ENCODE assay signal across 1 cellular context in the genomic region with DNA sequence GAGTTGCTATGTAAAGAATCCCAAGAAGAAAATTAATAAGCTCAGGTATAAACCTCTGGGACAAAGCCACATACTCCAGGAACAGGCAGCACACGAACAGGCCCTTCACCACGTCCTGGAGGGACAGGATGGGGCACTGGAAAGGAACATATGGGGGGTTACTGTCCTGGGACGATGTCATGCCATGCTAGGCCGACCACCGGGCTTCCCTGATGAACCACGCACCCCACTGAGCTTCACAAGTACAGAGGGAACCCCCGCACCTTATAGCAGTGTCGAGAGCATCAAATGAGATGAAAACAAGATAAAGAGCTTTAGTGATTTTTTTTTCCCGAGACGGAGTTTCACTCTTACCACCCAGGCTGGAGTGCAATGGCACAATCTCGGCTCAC.
TF ChIP-seq lines count a peak whose summit lies in the region.

No MANE protein-coding gene starts in this region.

TF ChIP-seq in GM12878, 131 proteins besides CTCF, POLR2A, EP300 and RAD21:
- no peak for TF ChIP-seq ZNF384 (IDR thresholded peaks at IDR 0.05; ENCODE audit: borderline replicate concordance, low read depth, low read length)
- no peak for TF ChIP-seq TARDBP (IDR thresholded peaks at IDR 0.05; ENCODE audit: borderline replicate concordance)
- no peak for TF ChIP-seq ZSCAN29 (IDR thresholded peaks at IDR 0.05)
- TF ChIP-seq ETV6 (conservative IDR thresholded peaks at IDR 0.05 in 1 of 2, IDR thresholded peaks at IDR 0.05 in 1 of 2; ENCODE audit: borderline replicate concordance in 1 of 2, low read depth in 1 of 2) = no peak
